18 cellular contexts compared by ENCODE assay signal in the genomic region with DNA sequence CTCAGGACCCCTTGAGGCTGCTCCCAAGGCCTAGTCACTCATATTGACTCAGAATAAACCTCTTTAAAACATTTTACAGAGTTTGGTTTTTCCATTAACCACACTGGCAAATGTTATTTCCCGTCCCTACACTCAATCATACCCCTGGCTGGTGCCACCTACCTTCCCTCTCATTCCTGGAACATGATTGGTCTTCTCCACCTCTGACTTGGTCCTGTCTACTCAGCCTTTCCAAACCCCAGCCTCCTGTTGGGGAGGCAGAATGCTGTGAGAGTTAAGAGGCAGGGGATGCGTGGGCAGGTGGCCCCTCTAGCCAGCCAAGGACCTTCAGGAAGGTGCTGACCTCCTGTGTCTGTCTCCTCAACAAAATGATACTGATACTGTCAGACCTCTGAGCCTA.
DNase-seq lines count a peak whose midpoint lies in the region; ATAC-seq and TF ChIP-seq lines count a peak whose summit lies in the region.
"Had no signal": no experiment of that assay in that cellular context is flagged by ENCODE, and none has a peak within 500 bp of the region (broad histone marks: within the 10 kb centered on the region; RNA-seq: fewer than 3 reads in every experiment).

No MANE protein-coding gene starts in this region.

- no peak overlapping the region for H3K4me3 Mint-ChIP-seq in activated naive CD4-positive, alpha-beta T cell treated with anti-CD3 and anti-CD28 coated beads, Interleukin-2, amount 50 U/mL, for 24 hours
- H3K4me3 Mint-ChIP-seq in endodermal cell, result peak overlapping the region; percentile 59
- H3K4me3 Mint-ChIP-seq in stimulated activated naive CD8-positive, alpha-beta T cell treated with anti-CD3 and anti-CD28 coated beads, Interleukin-15, Interleukin-2, amounts not matched to agents 100 ng/mL and 50 ng/mL, for 24 hours, result peak overlapping the region; percentile 55

- H2AFZ ChIP-seq in smooth muscle cell (ENCODE audit: low read depth), result no peak overlapping the region

- no peak for TF ChIP-seq CTCF in endodermal cell (conservative IDR thresholded peaks at IDR 0.05)
- no peak for TF ChIP-seq CTCF in smooth muscle cell (IDR thresholded peaks at IDR 0.05; ENCODE audit: borderline replicate concordance, insufficient read depth, poor library complexity, severe bottlenecking)
- no peak for TF ChIP-seq CTCF in brain microvascular endothelial cell (IDR thresholded peaks at IDR 0.05; ENCODE audit: low read depth, low read length, missing control alignments)

- 78% methylated on average over 2 of the region's 2 CpGs; no CpG with 5 or more reads in 1 of the 2 experiments for WGBS in endodermal cell (ENCODE audit: insufficient coverage in 1 of 2, insufficient read length in 1 of 2), 2 experiments
- WGBS in smooth muscle cell (ENCODE audit: low lambda C conversion rate), result 88% methylated on average over 2 of the region's 2 CpGs

- H3K27ac ChIP-seq in endodermal cell (ENCODE audit: low read depth, low read length), result no peak overlapping the region
- no peak overlapping the region for H3K27ac ChIP-seq in smooth muscle cell (ENCODE audit: low read depth)
- H3K27ac ChIP-seq in brain microvascular endothelial cell, result no peak overlapping the region
- H3K27ac ChIP-seq: coronary artery, pancreas, upper lobe of right lung had no signal

- intact Hi-C loops in Right ventricle myocardium inferior (cut with DNase I), result no loop called here

- H3K9ac ChIP-seq in endodermal cell (ENCODE audit: extremely low read depth, low read length, poor library complexity, severe bottlenecking) (no peak overlapping the region), smooth muscle cell (ENCODE audit: low read depth) (no peak overlapping the region)

- peaks cover 12% of the 10 kb centered on the region for H3K4me1 ChIP-seq in endodermal cell (ENCODE audit: control insufficient read depth, insufficient read depth, low read length)
- H3K4me1 ChIP-seq in smooth muscle cell (ENCODE audit: low read depth), result peaks cover 19% of the 10 kb centered on the region
- H3K4me1 ChIP-seq: pancreas had no signal

- no peaks in the 10 kb centered on the region for H4K20me1 ChIP-seq in smooth muscle cell (ENCODE audit: low read depth)

- in situ Hi-C loops in brain microvascular endothelial cell (cut with HindIII; ENCODE audit: low pct_ligation_motif_present, low sequenced_read_pairs), result no loop called here

- H3K27me3 ChIP-seq in endodermal cell (ENCODE audit: control insufficient read depth, insufficient read depth, low read length, poor library complexity, severe bottlenecking), result no peaks in the 10 kb centered on the region
- no peaks in the 10 kb centered on the region for H3K27me3 ChIP-seq in smooth muscle cell (ENCODE audit: low read depth)
- H3K27me3 ChIP-seq in brain microvascular endothelial cell (replicated peaks), result no peaks in the 10 kb centered on the region
- H3K27me3 ChIP-seq: pancreas, upper lobe of right lung had no signal

- H3K9me3 Mint-ChIP-seq in activated naive CD4-positive, alpha-beta T cell treated with anti-CD3 and anti-CD28 coated beads, Interleukin-2, amount 50 U/mL, for 24 hours, result no peaks in the 10 kb centered on the region
- no peaks in the 10 kb centered on the region for H3K9me3 Mint-ChIP-seq in endodermal cell
- peaks cover 4% of the 10 kb centered on the region for H3K9me3 Mint-ChIP-seq in stimulated activated naive CD8-positive, alpha-beta T cell treated with anti-CD3 and anti-CD28 coated beads, Interleukin-15, Interleukin-2, amounts not matched to agents 100 ng/mL and 50 ng/mL, for 24 hours

- peaks cover 4% of the 10 kb centered on the region for H3K9me3 ChIP-seq in endodermal cell (ENCODE audit: control insufficient read depth, low read length)
- H3K9me3 ChIP-seq in smooth muscle cell (replicated peaks; ENCODE audit: low read depth), result no peaks in the 10 kb centered on the region
- H3K9me3 ChIP-seq: pancreas, upper lobe of right lung had no signal

- ATAC-seq in Right ventricle myocardium inferior, result no peak
- ATAC-seq: upper lobe of right lung had no signal

- peak overlapping the region; percentile 52 for H3K27ac Mint-ChIP-seq in activated naive CD4-positive, alpha-beta T cell treated with anti-CD3 and anti-CD28 coated beads, Interleukin-2, amount 50 U/mL, for 24 hours
- peak overlapping the region; percentile 93 for H3K27ac Mint-ChIP-seq in endodermal cell
- H3K27ac Mint-ChIP-seq in stimulated activated naive CD8-positive, alpha-beta T cell treated with anti-CD3 and anti-CD28 coated beads, Interleukin-15, Interleukin-2, amounts not matched to agents 100 ng/mL and 50 ng/mL, for 24 hours, result peak overlapping the region; percentile 95

- H3K4me3 ChIP-seq in endodermal cell (ENCODE audit: low read length) (peak overlapping the region; percentile 69), smooth muscle cell (no peak overlapping the region), brain microvascular endothelial cell (ENCODE audit: low read depth, low read length) (no peak overlapping the region)
- H3K4me3 ChIP-seq: coronary artery, pancreas, upper lobe of right lung had no signal

- no peaks in the 10 kb centered on the region for H3F3A ChIP-seq in smooth muscle cell (ENCODE audit: low read depth)

- H3K4me2 ChIP-seq in smooth muscle cell, result no peak overlapping the region

- no peaks in the 10 kb centered on the region for H3K79me2 ChIP-seq in smooth muscle cell (ENCODE audit: low read depth)

- H3K36me3 ChIP-seq in endodermal cell (ENCODE audit: control insufficient read depth, insufficient read depth, low read length) (no peaks in the 10 kb centered on the region), smooth muscle cell (ENCODE audit: low read depth) (no peaks in the 10 kb centered on the region), brain microvascular endothelial cell (replicated peaks) (no peaks in the 10 kb centered on the region)
- H3K36me3 ChIP-seq: pancreas, upper lobe of right lung had no signal

- no peaks in the 10 kb centered on the region for H3K36me3 Mint-ChIP-seq in activated naive CD4-positive, alpha-beta T cell treated with anti-CD3 and anti-CD28 coated beads, Interleukin-2, amount 50 U/mL, for 24 hours
- H3K36me3 Mint-ChIP-seq in endodermal cell (ENCODE audit: low read depth), result peaks cover 10% of the 10 kb centered on the region
- no peaks in the 10 kb centered on the region for H3K36me3 Mint-ChIP-seq in stimulated activated naive CD8-positive, alpha-beta T cell treated with anti-CD3 and anti-CD28 coated beads, Interleukin-15, Interleukin-2, amounts not matched to agents 100 ng/mL and 50 ng/mL, for 24 hours (ENCODE audit: low read depth)

- no peak for DNase-seq in activated naive CD4-positive, alpha-beta T cell treated with anti-CD3 and anti-CD28 coated beads, Interleukin-2, amount 50 U/mL, for 16 hours
- DNase-seq in M059J (ENCODE audit: low read depth) (peak; percentile 83), endodermal cell (peak; percentile 71), smooth muscle cell (lab: John Stamatoyannopoulos, UW; ENCODE audit: unreplicated experiment) (no peak), Right ventricle myocardium inferior (ENCODE audit: missing footprints) (no peak), brain microvascular endothelial cell (no peak)
- DNase-seq: AML-193, DMS153, KG1, midbrain, NCI-H146, NCI-H510A, pancreas, T-helper 9 cell, upper lobe of right lung had no signal

- H3K27me3 Mint-ChIP-seq in activated naive CD4-positive, alpha-beta T cell treated with anti-CD3 and anti-CD28 coated beads, Interleukin-2, amount 50 U/mL, for 24 hours, result no peaks in the 10 kb centered on the region
- no peaks in the 10 kb centered on the region for H3K27me3 Mint-ChIP-seq in endodermal cell (ENCODE audit: insufficient read depth)
- H3K27me3 Mint-ChIP-seq in stimulated activated naive CD8-positive, alpha-beta T cell treated with anti-CD3 and anti-CD28 coated beads, Interleukin-15, Interleukin-2, amounts not matched to agents 100 ng/mL and 50 ng/mL, for 24 hours, result no peaks in the 10 kb centered on the region

- peaks cover 15% of the 10 kb centered on the region for H3K4me1 Mint-ChIP-seq in activated naive CD4-positive, alpha-beta T cell treated with anti-CD3 and anti-CD28 coated beads, Interleukin-2, amount 50 U/mL, for 24 hours
- peaks cover 69% of the 10 kb centered on the region for H3K4me1 Mint-ChIP-seq in endodermal cell
- H3K4me1 Mint-ChIP-seq in stimulated activated naive CD8-positive, alpha-beta T cell treated with anti-CD3 and anti-CD28 coated beads, Interleukin-15, Interleukin-2, amounts not matched to agents 100 ng/mL and 50 ng/mL, for 24 hours (ENCODE audit: low read depth), result peaks cover 38% of the 10 kb centered on the region

Comparison
In these comparisons a context has a peak if more than half of its experiments do, and no peak if none do; other contexts are left out.
1. DNase-seq: peak in M059J (single experiment) and endodermal cell (single experiment); none in activated naive CD4-positive, alpha-beta T cell treated with anti-CD3 and anti-CD28 coated beads, Interleukin-2, amount 50 U/mL, for 16 hours (single experiment), smooth muscle cell (single experiment), Right ventricle myocardium inferior (single experiment) and brain microvascular endothelial cell (single experiment).
2. Peak in every context shown above with its lines, with median percentiles within 50 percentile points of each other: H3K27ac Mint-ChIP-seq.